In the genomic region with DNA sequence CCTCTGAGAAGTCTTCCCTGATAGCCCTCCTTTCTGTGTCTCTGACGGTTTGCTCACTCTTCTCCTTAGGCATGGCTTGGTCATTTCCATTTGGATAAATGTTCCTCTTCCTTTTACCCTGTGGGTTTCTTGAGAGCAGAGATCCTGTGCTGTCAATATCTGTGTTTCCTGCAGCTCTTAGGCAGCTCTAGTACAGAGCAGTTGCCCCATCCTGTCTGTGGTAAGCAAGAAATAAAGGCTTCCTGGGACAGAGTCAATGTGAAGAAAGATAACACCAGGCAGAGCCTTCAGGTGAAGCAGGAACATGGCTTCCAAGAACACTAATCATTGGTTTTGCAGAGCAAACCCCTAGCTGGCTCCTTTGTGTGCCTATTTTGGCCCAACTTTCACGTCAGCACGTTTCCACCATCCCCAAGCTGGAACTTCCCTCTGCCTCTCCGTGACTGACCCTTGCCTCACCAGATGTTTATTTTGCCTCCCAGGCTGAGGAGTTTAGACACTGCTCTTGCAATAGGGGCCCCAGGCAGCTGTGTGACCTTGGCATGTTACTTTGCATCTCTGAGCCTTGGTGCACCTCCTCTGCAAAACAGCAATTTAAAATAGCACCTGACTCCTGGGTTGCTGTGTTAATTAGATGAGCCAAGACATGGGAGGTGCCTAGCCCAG, we compare ENCODE assay signal across 10 cellular contexts. TPM values are rescaled to one million over a fixed set of nuclear protein-coding genes. Genes with fewer than 3 reads are reported as not detected.
DNase-seq lines count a peak whose midpoint lies in the region; ATAC-seq, FAIRE-seq and TF ChIP-seq lines count a peak whose summit lies in the region.
"Had no signal": no experiment of that assay in that cellular context is flagged by ENCODE, and none has a peak within 500 bp of the region (broad histone marks: within the 10 kb centered on the region; RNA-seq: fewer than 3 reads in every experiment).

No MANE protein-coding gene starts in this region.

- no peak for TF ChIP-seq EP300 in GM12878 (IDR thresholded peaks at IDR 0.05; ENCODE audit: borderline replicate concordance in 1 of 2, control insufficient read depth in 1 of 2, low read depth in 2 of 2, low read length in 2 of 2)

- H3K27ac Mint-ChIP-seq in immature natural killer cell, result peak overlapping the region in 1 of 6 donors; percentile 57
- H3K27ac Mint-ChIP-seq: activated naive CD4-positive, alpha-beta T cell treated with anti-CD3 and anti-CD28 coated beads, Interleukin-2, amount 10 ng/mL, durations not matched to agents 7 days and 5 days had no signal

- RAD21 ChIA-PET in GM12878 (lab: Charles Lee; ENCODE audit: unreplicated experiment), result no interaction called here

- POLR2A ChIA-PET in GM12878 (lab: Charles Lee), result no interaction called here

- H3K27ac ChIP-seq in BLaER1 (peak overlapping the region; percentile 15; the same call in 1 of the 2 replicates), GM12878 (ENCODE audit: control insufficient read depth, insufficient read depth) (no peak overlapping the region)

- TF ChIP-seq RAD21 in GM12878 (IDR thresholded peaks at IDR 0.05; ENCODE audit: insufficient read depth, low read depth, low read length), result no peak

- H3K9ac ChIP-seq in BLaER1 (no peak overlapping the region; the same call in 1 of the 2 replicates), GM12878 (ENCODE audit: control insufficient read depth, insufficient read depth, low read length) (no peak overlapping the region)

- SMC1A ChIA-PET in GM12878 (lab: Charles Lee; ENCODE audit: uncharacterized antibody, unreplicated experiment), result interaction anchor here (1.1 to 1.6 kb wide), 3 partner anchors 49 to 93 kb away, joined by 3 to 4 read pairs (median 4); no protein-coding TSS in a partner anchor

- H3K4me2 ChIP-seq in BLaER1, result peak overlapping the region; percentile 50
- H3K4me2 ChIP-seq in GM12878 (ENCODE audit: control insufficient read depth, insufficient read depth), result no peak overlapping the region

- CTCF ChIA-PET in GM12878 (lab: Yijun Ruan, JAX), result interaction anchor here (1.0 to 2.0 kb wide), 3 partner anchors 10 to 81 kb away, joined by 3 to 6 read pairs (median 4); no protein-coding TSS in a partner anchor

- no peak for TF ChIP-seq POLR2A in GM12878 (IDR thresholded peaks at IDR 0.05; ENCODE audit: low read depth, low read length)

- peak; percentile 5; the same call in 1 of the 3 replicates for ATAC-seq in GM12878

- no peak for TF ChIP-seq CTCF in GM12878 (IDR thresholded peaks at IDR 0.05 in 2 of 3, conservative IDR thresholded peaks at IDR 0.05 in 1 of 3; ENCODE audit: control insufficient read depth in 2 of 3, extremely low read depth in 1 of 3, insufficient read depth in 1 of 3, low read depth in 3 of 3, low read length in 3 of 3)

- H3K27me3 Mint-ChIP-seq in immature natural killer cell (ENCODE audit: low read depth in 3 of 3), result peaks cover 0 to 6% (median 2%) of the 10 kb centered on the region in 3 donors

- H3K79me2 ChIP-seq in GM12878 (ENCODE audit: control insufficient read depth, insufficient read depth, low read length), result no peaks in the 10 kb centered on the region

- DNase-seq in KG1 (lab: John Stamatoyannopoulos, UW) (peak; percentile 36), GM12878 (ENCODE audit: low read depth, low spot score) (no peak), medulla oblongata (ENCODE audit: extremely low spot score) (peak; percentile 41), immature natural killer cell (no peak), 8988T (no peak), iPS-NIHi11 (ENCODE audit: low spot score) (no peak), urothelium cell line (ENCODE audit: low spot score) (no peak)
- DNase-seq: activated naive CD4-positive, alpha-beta T cell treated with anti-CD3 and anti-CD28 coated beads, Interleukin-2, amount 10 ng/mL, durations not matched to agents 7 days and 5 days; NCI-H1694 treated with DMSO at 0.1 percent for 48 hours had no signal

- H3K9me3 ChIP-seq in BLaER1, result no peaks in the 10 kb centered on the region
- H3K9me3 ChIP-seq in GM12878 (replicated peaks; ENCODE audit: control insufficient read depth, insufficient read depth, low read length), result no peaks in the 10 kb centered on the region

- no peaks in the 10 kb centered on the region for H3K36me3 Mint-ChIP-seq in immature natural killer cell
- H3K36me3 Mint-ChIP-seq: activated naive CD4-positive, alpha-beta T cell treated with anti-CD3 and anti-CD28 coated beads, Interleukin-2, amount 10 ng/mL, durations not matched to agents 7 days and 5 days had no signal

- FAIRE-seq in GM12878 (lab: Jason Lieb, UNC), result no peak
- no peak for FAIRE-seq in urothelium cell line (lab: Jason Lieb, UNC)

- H4K20me1 ChIP-seq in BLaER1 (no peaks in the 10 kb centered on the region), GM12878 (ENCODE audit: control insufficient read depth, insufficient read depth) (no peaks in the 10 kb centered on the region)

- H3K4me3 ChIP-seq in BLaER1, result no peak overlapping the region
- H3K4me3 ChIP-seq in GM12878, result no peak overlapping the region

- no peaks in the 10 kb centered on the region for H3K36me3 ChIP-seq in BLaER1
- no peaks in the 10 kb centered on the region for H3K36me3 ChIP-seq in GM12878 (ENCODE audit: control insufficient read depth in 2 of 2, insufficient read depth in 2 of 2, low read length in 1 of 2)

- in situ Hi-C loops in GM12878 (cut with MboI), result no loop called here

- intact Hi-C loops in GM12878 (cut with micrococcal nuclease; ENCODE audit: unreplicated experiment), result no loop called here

- peaks cover 4 to 6% of the 10 kb centered on the region in 2 donors for H3K4me1 Mint-ChIP-seq in immature natural killer cell

- no peak overlapping the region for H3K4me3 Mint-ChIP-seq in immature natural killer cell
- H3K4me3 Mint-ChIP-seq: activated naive CD4-positive, alpha-beta T cell treated with anti-CD3 and anti-CD28 coated beads, Interleukin-2, amount 10 ng/mL, durations not matched to agents 7 days and 5 days had no signal

- no peaks in the 10 kb centered on the region for H3K27me3 ChIP-seq in BLaER1
- H3K27me3 ChIP-seq in GM12878 (replicated peaks in 1 of 2; ENCODE audit: control insufficient read depth in 2 of 2, insufficient read depth in 2 of 2, low read length in 1 of 2), result no peaks in the 10 kb centered on the region

- BruUV-seq in GM12878 (replicated peaks; lab: Mats Ljungman, UMichigan), result no TSS peak

- peak overlapping the region; percentile 15 for H2AFZ ChIP-seq in GM12878 (ENCODE audit: control insufficient read depth, low read depth, low read length)

- H3K9me3 Mint-ChIP-seq in immature natural killer cell, result no peaks in the 10 kb centered on the region
- H3K9me3 Mint-ChIP-seq: activated naive CD4-positive, alpha-beta T cell treated with anti-CD3 and anti-CD28 coated beads, Interleukin-2, amount 10 ng/mL, durations not matched to agents 7 days and 5 days had no signal

- H3K4me1 ChIP-seq in BLaER1 (peaks cover 47% of the 10 kb centered on the region), GM12878 (ENCODE audit: control insufficient read depth, insufficient read depth, low read length) (peaks cover 21% of the 10 kb centered on the region)

- WGBS in GM12878 (ENCODE audit: insufficient coverage, insufficient replicate concordance, low lambda C conversion rate, missing lambda C conversion rate), result 40% methylated on average over 4 of the region's 4 CpGs

TF ChIP-seq in GM12878, 131 proteins besides CTCF, POLR2A, EP300 and RAD21:
- no peak for TF ChIP-seq KDM1A (IDR thresholded peaks at IDR 0.05; ENCODE audit: borderline replicate concordance)
- TF ChIP-seq, protein P1, sequence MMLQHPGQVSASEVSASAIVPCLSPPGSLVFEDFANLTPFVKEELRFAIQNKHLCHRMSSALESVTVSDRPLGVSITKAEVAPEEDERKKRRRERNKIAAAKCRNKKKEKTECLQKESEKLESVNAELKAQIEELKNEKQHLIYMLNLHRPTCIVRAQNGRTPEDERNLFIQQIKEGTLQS (IDR thresholded peaks at IDR 0.05; ENCODE audit: borderline replicate concordance, extremely low read depth, low read depth, low read length), result no peak
- 0 out of 4 replicates have a peak, but pooled peaks of 1 of the 2 experiments have one; percentile 27 for TF ChIP-seq BHLHE40 (IDR thresholded peaks at IDR 0.05; ENCODE audit: borderline replicate concordance in 1 of 2, low read depth in 2 of 2, low read length in 1 of 2)

RNA-seq across cellular contexts. Expression of a gene that starts 49.6 kb away (rescaled TPM):
- total RNA-seq in GM12878 (2013; cell fraction: nucleolus; rRNA removed), result 68.3 and 70.9 TPM in 2 replicates
- 15.8 and 20.7 TPM in 2 replicates for total RNA-seq in GM12878 (2014; rRNA removed)
- total RNA-seq in GM12878 (2014; rRNA removed; fragmentation: Illumina TruSeq; extraction: Trizol), result 14.0 and 14.8 TPM in 2 replicates
- 12.4 and 14.0 TPM in 2 replicates for total RNA-seq in GM12878 (2021)
- polyA plus RNA-seq in GM12878 (2011; ENCODE audit: low read depth), result 9.1 TPM
- polyA plus RNA-seq in GM12878 (2011; rRNA removed), result 14.8 and 16.6 TPM in 2 replicates
- 11.3 and 12.5 TPM in 2 replicates for polyA plus RNA-seq in GM12878 (2011; cell fraction: cytosol; rRNA removed)
- polyA plus RNA-seq in GM12878 (2011; cell fraction: nucleus; rRNA removed), result 11.8 and 14.3 TPM in 2 replicates
- 11.7 and 12.2 TPM in 2 replicates for polyA plus RNA-seq in GM12878 (2012)
- 12.7 and 15.7 TPM in 2 replicates for polyA plus RNA-seq in GM12878 (2014; fragmentation: Illumina TruSeq; extraction: Trizol)
- 1 to 10 TPM; 5.1 to 6.4 TPM for polyA plus RNA-seq in GM12878 (2014; fragmentation: Nextera tagmentation; extraction: Ambion mirVana)
- polyA plus RNA-seq in GM12878 (2014; rRNA removed), result 10.8 and 13.4 TPM in 2 replicates
- 10 to 100 TPM; 13.7 to 21.1 TPM for polyA plus RNA-seq in GM12878 (2016; fragmentation: Nextera tagmentation; extraction: Ambion mirVana)
- 23.6 and 25.3 TPM in 2 replicates for polyA minus RNA-seq in GM12878 (2011; rRNA and poly(A)+ RNA removed)
- polyA minus RNA-seq in GM12878 (2011; cell fraction: cytosol; rRNA and poly(A)+ RNA removed), result 12.0 and 12.3 TPM in 2 replicates
- polyA minus RNA-seq in GM12878 (2011; cell fraction: nucleus; rRNA and poly(A)+ RNA removed), result 14.3 and 29.7 TPM in 2 replicates
- polyA plus RNA-seq in immature natural killer cell, result 10 to 100 TPM in 1 of 3 donors, 1 to 10 TPM in 2; 7.0 to 11.0 (median 8.6) TPM

Comparison
In these comparisons a context has a peak if more than half of its experiments do, and no peak if none do; other contexts are left out.
1. DNase-seq: peak in KG1 (single experiment) and medulla oblongata (single experiment); none in GM12878 (single experiment), immature natural killer cell (0 of 3), 8988T (single experiment), iPS-NIHi11 (single experiment) and urothelium cell line (single experiment).